Comparison of ENCODE assay signal across 8 cellular contexts in the genomic region with DNA sequence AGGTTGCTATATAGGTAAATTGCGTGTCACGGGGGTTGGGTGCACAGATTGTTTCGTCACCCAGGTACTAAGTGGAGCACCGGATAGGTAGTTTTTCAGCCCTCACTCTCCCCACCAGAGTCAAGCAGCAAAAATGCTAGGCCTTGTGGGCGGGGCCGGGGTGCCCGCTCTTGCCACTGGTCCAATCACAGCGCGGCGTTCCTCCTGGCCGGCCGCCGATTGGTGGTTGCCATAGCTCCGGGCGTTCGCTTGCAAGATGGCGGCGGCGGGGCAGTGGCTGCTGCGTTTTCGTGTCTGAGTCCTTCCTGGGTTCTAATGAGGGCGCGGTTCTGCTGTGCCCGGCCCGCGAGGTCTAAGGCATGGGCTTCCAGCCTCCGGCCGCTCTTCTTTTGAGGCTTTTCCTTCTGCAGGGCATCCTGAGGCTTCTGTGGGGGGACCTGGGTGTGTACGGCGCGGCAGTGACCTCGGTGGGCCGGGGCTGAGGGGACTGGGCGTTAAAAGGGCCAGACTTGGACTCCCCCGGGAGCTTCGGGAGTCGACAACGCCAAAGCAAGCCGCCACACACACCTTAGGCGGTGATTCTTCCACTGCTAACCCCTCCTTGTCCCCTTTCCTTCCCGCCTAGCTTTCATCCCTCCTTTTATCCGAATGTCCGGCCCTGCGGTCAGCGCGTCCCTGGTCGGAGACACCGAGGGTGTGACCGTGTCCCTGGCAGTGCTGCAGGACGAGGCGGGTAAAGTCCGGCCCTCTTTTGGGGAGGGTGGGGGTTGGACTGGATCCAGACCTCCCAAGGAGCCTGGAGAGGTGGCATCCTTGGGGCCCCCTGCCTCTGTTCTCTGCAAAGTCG. TPM values are rescaled to one million over a fixed set of nuclear protein-coding genes. Genes with fewer than 3 reads are reported as not detected.
A peak's percentile ranks its signal among the peaks of the same experiment; 100 is the strongest.
DNase-seq lines count a peak whose midpoint lies in the region; ATAC-seq and TF ChIP-seq lines count a peak whose summit lies in the region.

Gene TCTN2 (plus strand): TSS at position 232 of the 847 bp plus-strand sequence. CDS start 128 bp downstream, at position 360.

- no peak for TF ChIP-seq POLR2A in suprapubic skin (IDR thresholded peaks at IDR 0.05)

- peaks cover 13% of the 10 kb centered on the region for H3K36me3 ChIP-seq in suprapubic skin

- H3K27me3 Mint-ChIP-seq in activated naive CD4-positive, alpha-beta T cell treated with anti-CD3 and anti-CD28 coated beads, Interleukin-2, amount 10 ng/mL, durations not matched to agents 7 days and 5 days, result no peaks in the 10 kb centered on the region

- peak within 1 kb of the TSS; percentile 77 for H3K4me3 ChIP-seq in suprapubic skin

- peak within 1 kb of the TSS; percentile 82 for H3K4me3 Mint-ChIP-seq in activated naive CD4-positive, alpha-beta T cell treated with anti-CD3 and anti-CD28 coated beads, Interleukin-2, amount 10 ng/mL, durations not matched to agents 7 days and 5 days

- peaks cover 11% of the 10 kb centered on the region for H3K4me1 ChIP-seq in suprapubic skin

- H3K27me3 ChIP-seq in suprapubic skin, result no peaks in the 10 kb centered on the region

- ATAC-seq in HG02588 (IDR thresholded peaks at IDR 0.05; ENCODE audit: unreplicated experiment), result peak; percentile 99

- no peak for TF ChIP-seq EP300 in suprapubic skin (IDR thresholded peaks at IDR 0.05)

- no peaks in the 10 kb centered on the region for H3K9me3 Mint-ChIP-seq in activated naive CD4-positive, alpha-beta T cell treated with anti-CD3 and anti-CD28 coated beads, Interleukin-2, amount 10 ng/mL, durations not matched to agents 7 days and 5 days

- peaks cover 17% of the 10 kb centered on the region for H3K4me1 Mint-ChIP-seq in activated naive CD4-positive, alpha-beta T cell treated with anti-CD3 and anti-CD28 coated beads, Interleukin-2, amount 10 ng/mL, durations not matched to agents 7 days and 5 days

- CTCF ChIA-PET in activated naive CD4-positive, alpha-beta T cell treated with anti-CD3 and anti-CD28 coated beads, Interleukin-2, amount 10 ng/mL, durations not matched to agents 7 days and 5 days (lab: Charles Lee), result no interaction called here

- peak within 1 kb of the TSS; percentile 37 for H3K27ac Mint-ChIP-seq in activated naive CD4-positive, alpha-beta T cell treated with anti-CD3 and anti-CD28 coated beads, Interleukin-2, amount 10 ng/mL, durations not matched to agents 7 days and 5 days

- H3K36me3 Mint-ChIP-seq in activated naive CD4-positive, alpha-beta T cell treated with anti-CD3 and anti-CD28 coated beads, Interleukin-2, amount 10 ng/mL, durations not matched to agents 7 days and 5 days, result peaks cover 3% of the 10 kb centered on the region

- H3K27ac ChIP-seq in suprapubic skin, result peak within 1 kb of the TSS; percentile 38

- 2% methylated on average over 36 of the region's 53 CpGs for WGBS in suprapubic skin

- TF ChIP-seq CTCF in suprapubic skin (IDR thresholded peaks at IDR 0.05), result no peak

- H3K9me3 ChIP-seq in suprapubic skin, result no peaks in the 10 kb centered on the region

- DNase-seq in GM04504 (ENCODE audit: low read depth) (peak; percentile 76), NCI-H1048 (lab: John Stamatoyannopoulos, UW) (peak; percentile 91), SK-N-DZ (ENCODE audit: low spot score) (peak; percentile 90), glomerular endothelial cell (ENCODE audit: extremely low read depth, low read depth, low spot score) (peak; percentile 33), occipital lobe (lab: John Stamatoyannopoulos, UW) (peak; percentile 91), suprapubic skin (ENCODE audit: low spot score in 2 of 2) (peak; percentile 97 to 98)
- DNase-seq in activated naive CD4-positive, alpha-beta T cell treated with anti-CD3 and anti-CD28 coated beads, Interleukin-2, amount 10 ng/mL, durations not matched to agents 7 days and 5 days, result peak; percentile 97

RNA-seq across cellular contexts. Expression of gene TCTN2, which starts in this region (rescaled TPM):
- 12.7 and 13.1 TPM in 2 replicates for polyA plus RNA-seq in SK-N-DZ (2014; cell fraction: cytosol; rRNA removed)
- polyA plus RNA-seq in SK-N-DZ (2014; cell fraction: nucleus; rRNA removed), result 9.9 and 10.6 TPM in 2 replicates
- total RNA-seq in glomerular endothelial cell, result 10.2 and 10.7 TPM in 2 replicates
- 17.9 TPM for total RNA-seq in occipital lobe
- total RNA-seq in suprapubic skin, result 10 to 100 TPM; 10.2 to 31.9 (median 16.0) TPM

Comparison
In these comparisons a context has a peak if more than half of its experiments do, and no peak if none do; other contexts are left out.
1. Peak in every context shown above with its lines: DNase-seq, ATAC-seq, H3K4me3 ChIP-seq and H3K27ac ChIP-seq.
2. DNase-seq: peak in every context shown above with its lines; median percentile 98 in suprapubic skin; 97 in activated naive CD4-positive, alpha-beta T cell treated with anti-CD3 and anti-CD28 coated beads, Interleukin-2, amount 10 ng/mL, durations not matched to agents 7 days and 5 days; 91 in NCI-H1048; 91 in occipital lobe; 90 in SK-N-DZ; 76 in GM04504; 33 in glomerular endothelial cell.